Comparison of ENCODE assay signal across 1 cellular context in the genomic region with DNA sequence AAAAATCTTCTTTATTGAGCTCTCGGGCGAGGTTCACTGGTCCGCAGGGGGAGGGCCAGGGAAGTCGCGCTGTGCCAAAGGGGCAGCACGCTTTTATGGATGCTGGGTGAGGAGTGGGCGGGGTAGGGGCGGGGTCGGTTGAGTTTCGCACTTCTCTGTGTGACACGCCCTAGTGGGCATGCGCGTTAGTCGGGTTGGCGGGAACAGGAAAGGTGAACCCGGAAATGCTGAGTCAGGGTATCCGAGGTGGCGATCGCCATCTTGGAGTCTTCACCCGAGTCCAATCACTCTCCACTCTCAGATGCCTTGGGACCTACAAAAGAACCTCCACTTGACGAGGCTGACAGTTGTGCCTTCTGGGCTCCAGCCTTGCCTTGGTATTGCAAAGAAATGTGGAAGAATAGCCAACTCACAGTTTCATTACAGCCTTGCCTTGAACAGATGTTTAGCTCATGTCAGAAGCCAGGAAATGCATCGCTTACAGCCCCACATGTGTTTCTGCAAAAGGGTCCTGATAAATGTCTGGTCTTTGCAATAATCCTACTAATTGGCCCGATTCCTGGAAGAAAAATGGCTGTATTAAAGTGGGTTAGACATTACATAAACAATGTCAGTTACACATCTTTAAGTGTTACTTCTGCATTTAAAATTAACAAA.
A peak's percentile ranks its signal among the peaks of the same experiment; 100 is the strongest.
TF ChIP-seq lines count a peak whose summit lies in the region.

No MANE protein-coding gene starts in this region.

TF ChIP-seq in K562, 482 proteins besides CTCF, POLR2A, EP300 and RAD21 (continues in another document):
- TF ChIP-seq CUX1 (CRISPR knock-in tag; IDR thresholded peaks at IDR 0.05) (no peak), RBM39 (optimal IDR thresholded peaks at IDR 0.05; ENCODE audit: low read depth, low read length) (no peak), ARHGAP35 (IDR thresholded peaks at IDR 0.05; ENCODE audit: partially characterized antibody) (no peak), NFYB (IDR thresholded peaks at IDR 0.05; ENCODE audit: extremely low read depth, insufficient read length) (no peak), NONO (IDR thresholded peaks at IDR 0.05; ENCODE audit: low read depth in 2 of 2, low read length in 1 of 2) (no peak), TRIM28 (IDR thresholded peaks at IDR 0.05) (no peak), HNRNPUL1 (IDR thresholded peaks at IDR 0.05; ENCODE audit: low read length) (no peak), MEF2D (tag; conservative IDR thresholded peaks at IDR 0.05; ENCODE audit: low read depth) (no peak), ZNF316 (IDR thresholded peaks at IDR 0.05) (peak; percentile 76), ARID2 (IDR thresholded peaks at IDR 0.05) (no peak), C11orf30 (IDR thresholded peaks at IDR 0.05; ENCODE audit: low read depth) (peak; percentile 72), ZNF212 (CRISPR knock-in tag; IDR thresholded peaks at IDR 0.05) (no peak), CREB3L1 (IDR thresholded peaks at IDR 0.05; ENCODE audit: borderline replicate concordance, low read depth) (no peak), HSF4 (CRISPR knock-in tag; IDR thresholded peaks at IDR 0.05; ENCODE audit: borderline replicate concordance) (no peak), SMAD2 (IDR thresholded peaks at IDR 0.05; ENCODE audit: low read depth, low read length) (no peak), GTF2E2 (tag; IDR thresholded peaks at IDR 0.05) (no peak), PHF21A (IDR thresholded peaks at IDR 0.05; ENCODE audit: borderline replicate concordance, low read depth) (no peak), MAFG (tag; conservative IDR thresholded peaks at IDR 0.05) (peak; percentile 71), ZNF165 (CRISPR knock-in tag; IDR thresholded peaks at IDR 0.05; ENCODE audit: borderline replicate concordance) (no peak), TAF9B (IDR thresholded peaks at IDR 0.05; ENCODE audit: partially characterized antibody) (no peak), MAFK (IDR thresholded peaks at IDR 0.05; ENCODE audit: low read length) (peak; percentile 78), CCNT2 (IDR thresholded peaks at IDR 0.05; ENCODE audit: borderline replicate concordance, extremely low read depth, insufficient read length, low read depth, low read length) (no peak), ATF1 (CRISPR knock-in tag; IDR thresholded peaks at IDR 0.05) (no peak), ATF1 (tag; IDR thresholded peaks at IDR 0.05) (no peak), HMBOX1 (IDR thresholded peaks at IDR 0.05) (no peak), E2F6 (IDR thresholded peaks at IDR 0.05; ENCODE audit: borderline replicate concordance in 1 of 2, extremely low read depth in 1 of 2, insufficient read depth in 1 of 2, insufficient read length in 1 of 2, low read depth in 1 of 2, low read length in 1 of 2, poor library complexity in 1 of 2, severe bottlenecking in 1 of 2) (peak in 1 of 2 experiments; percentile 30), MNT (conservative IDR thresholded peaks at IDR 0.05) (no peak), ZC3H11A (IDR thresholded peaks at IDR 0.05; ENCODE audit: low read depth, low read length) (no peak), DIDO1 (tag; IDR thresholded peaks at IDR 0.05; ENCODE audit: low read depth) (no peak), JUNB (CRISPR knock-in tag; conservative IDR thresholded peaks at IDR 0.05) (no peak), PHF8 (IDR thresholded peaks at IDR 0.05; ENCODE audit: borderline replicate concordance, low read length) (peak; percentile 10; the same call in 1 of the 2 replicates), NR1H2 (CRISPR knock-in tag; IDR thresholded peaks at IDR 0.05) (no peak)
- TF ChIP-seq, protein P1, sequence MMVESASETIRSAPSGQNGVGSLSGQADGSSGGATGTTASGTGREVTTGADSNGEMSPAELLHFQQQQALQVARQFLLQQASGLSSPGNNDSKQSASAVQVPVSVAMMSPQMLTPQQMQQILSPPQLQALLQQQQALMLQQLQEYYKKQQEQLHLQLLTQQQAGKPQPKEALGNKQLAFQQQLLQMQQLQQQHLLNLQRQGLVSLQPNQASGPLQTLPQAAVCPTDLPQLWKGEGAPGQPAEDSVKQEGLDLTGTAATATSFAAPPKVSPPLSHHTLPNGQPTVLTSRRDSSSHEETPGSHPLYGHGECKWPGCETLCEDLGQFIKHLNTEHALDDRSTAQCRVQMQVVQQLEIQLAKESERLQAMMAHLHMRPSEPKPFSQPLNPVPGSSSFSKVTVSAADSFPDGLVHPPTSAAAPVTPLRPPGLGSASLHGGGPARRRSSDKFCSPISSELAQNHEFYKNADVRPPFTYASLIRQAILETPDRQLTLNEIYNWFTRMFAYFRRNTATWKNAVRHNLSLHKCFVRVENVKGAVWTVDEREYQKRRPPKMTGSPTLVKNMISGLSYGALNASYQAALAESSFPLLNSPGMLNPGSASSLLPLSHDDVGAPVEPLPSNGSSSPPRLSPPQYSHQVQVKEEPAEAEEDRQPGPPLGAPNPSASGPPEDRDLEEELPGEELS (CRISPR knock-in tag; IDR thresholded peaks at IDR 0.05; ENCODE audit: borderline replicate concordance): no peak
- TF ChIP-seq, protein P2, sequence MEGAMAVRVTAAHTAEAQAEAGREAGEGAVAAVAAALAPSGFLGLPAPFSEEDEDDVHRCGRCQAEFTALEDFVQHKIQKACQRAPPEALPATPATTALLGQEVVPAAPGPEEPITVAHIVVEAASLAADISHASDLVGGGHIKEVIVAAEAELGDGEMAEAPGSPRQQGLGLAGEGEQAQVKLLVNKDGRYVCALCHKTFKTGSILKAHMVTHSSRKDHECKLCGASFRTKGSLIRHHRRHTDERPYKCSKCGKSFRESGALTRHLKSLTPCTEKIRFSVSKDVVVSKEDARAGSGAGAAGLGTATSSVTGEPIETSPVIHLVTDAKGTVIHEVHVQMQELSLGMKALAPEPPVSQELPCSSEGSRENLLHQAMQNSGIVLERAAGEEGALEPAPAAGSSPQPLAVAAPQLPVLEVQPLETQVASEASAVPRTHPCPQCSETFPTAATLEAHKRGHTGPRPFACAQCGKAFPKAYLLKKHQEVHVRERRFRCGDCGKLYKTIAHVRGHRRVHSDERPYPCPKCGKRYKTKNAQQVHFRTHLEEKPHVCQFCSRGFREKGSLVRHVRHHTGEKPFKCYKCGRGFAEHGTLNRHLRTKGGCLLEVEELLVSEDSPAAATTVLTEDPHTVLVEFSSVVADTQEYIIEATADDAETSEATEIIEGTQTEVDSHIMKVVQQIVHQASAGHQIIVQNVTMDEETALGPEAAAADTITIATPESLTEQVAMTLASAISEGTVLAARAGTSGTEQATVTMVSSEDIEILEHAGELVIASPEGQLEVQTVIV (CRISPR knock-in tag; IDR thresholded peaks at IDR 0.05; ENCODE audit: borderline replicate concordance): no peak
- TF ChIP-seq, protein P3, sequence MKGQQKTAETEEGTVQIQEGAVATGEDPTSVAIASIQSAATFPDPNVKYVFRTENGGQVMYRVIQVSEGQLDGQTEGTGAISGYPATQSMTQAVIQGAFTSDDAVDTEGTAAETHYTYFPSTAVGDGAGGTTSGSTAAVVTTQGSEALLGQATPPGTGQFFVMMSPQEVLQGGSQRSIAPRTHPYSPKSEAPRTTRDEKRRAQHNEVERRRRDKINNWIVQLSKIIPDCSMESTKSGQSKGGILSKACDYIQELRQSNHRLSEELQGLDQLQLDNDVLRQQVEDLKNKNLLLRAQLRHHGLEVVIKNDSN (CRISPR knock-in tag; IDR thresholded peaks at IDR 0.05): no peak
- TF ChIP-seq, protein P4, sequence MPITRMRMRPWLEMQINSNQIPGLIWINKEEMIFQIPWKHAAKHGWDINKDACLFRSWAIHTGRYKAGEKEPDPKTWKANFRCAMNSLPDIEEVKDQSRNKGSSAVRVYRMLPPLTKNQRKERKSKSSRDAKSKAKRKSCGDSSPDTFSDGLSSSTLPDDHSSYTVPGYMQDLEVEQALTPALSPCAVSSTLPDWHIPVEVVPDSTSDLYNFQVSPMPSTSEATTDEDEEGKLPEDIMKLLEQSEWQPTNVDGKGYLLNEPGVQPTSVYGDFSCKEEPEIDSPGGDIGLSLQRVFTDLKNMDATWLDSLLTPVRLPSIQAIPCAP (CRISPR knock-in tag; IDR thresholded peaks at IDR 0.05; ENCODE audit: borderline replicate concordance): no peak
- TF ChIP-seq, protein P5, sequence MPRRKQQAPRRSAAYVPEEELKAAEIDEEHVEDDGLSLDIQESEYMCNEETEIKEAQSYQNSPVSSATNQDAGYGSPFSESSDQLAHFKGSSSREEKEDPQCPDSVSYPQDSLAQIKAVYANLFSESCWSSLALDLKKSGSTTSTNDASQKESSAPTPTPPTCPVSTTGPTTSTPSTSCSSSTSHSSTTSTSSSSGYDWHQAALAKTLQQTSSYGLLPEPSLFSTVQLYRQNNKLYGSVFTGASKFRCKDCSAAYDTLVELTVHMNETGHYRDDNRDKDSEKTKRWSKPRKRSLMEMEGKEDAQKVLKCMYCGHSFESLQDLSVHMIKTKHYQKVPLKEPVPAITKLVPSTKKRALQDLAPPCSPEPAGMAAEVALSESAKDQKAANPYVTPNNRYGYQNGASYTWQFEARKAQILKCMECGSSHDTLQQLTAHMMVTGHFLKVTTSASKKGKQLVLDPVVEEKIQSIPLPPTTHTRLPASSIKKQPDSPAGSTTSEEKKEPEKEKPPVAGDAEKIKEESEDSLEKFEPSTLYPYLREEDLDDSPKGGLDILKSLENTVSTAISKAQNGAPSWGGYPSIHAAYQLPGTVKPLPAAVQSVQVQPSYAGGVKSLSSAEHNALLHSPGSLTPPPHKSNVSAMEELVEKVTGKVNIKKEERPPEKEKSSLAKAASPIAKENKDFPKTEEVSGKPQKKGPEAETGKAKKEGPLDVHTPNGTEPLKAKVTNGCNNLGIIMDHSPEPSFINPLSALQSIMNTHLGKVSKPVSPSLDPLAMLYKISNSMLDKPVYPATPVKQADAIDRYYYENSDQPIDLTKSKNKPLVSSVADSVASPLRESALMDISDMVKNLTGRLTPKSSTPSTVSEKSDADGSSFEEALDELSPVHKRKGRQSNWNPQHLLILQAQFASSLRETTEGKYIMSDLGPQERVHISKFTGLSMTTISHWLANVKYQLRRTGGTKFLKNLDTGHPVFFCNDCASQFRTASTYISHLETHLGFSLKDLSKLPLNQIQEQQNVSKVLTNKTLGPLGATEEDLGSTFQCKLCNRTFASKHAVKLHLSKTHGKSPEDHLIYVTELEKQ (CRISPR knock-in tag; IDR thresholded peaks at IDR 0.05): no peak
